ENCODE assay signal across 1 cellular context in the genomic region with DNA sequence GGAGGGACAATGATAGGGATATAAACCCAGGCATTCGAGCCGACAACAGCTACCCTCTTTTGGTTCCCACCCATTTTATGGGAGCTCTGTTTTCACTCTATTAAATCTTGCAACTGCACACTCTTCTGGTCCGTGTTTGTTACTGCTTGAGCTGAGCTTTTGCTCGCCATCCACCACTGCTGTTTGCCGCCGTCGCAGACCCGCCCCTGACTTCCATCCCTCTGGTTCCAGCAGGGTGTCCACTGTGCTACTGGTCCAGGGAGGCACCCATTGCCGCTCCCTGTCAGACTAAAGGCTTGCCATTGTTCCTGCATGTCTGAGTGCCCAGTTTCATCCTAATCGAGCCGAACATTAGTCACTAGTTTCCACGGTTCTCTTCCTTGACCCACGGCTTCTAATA.
TF ChIP-seq lines count a peak whose summit lies in the region.

No MANE protein-coding gene starts in this region.

TF ChIP-seq in SK-N-SH, 30 proteins besides CTCF, POLR2A, EP300 and RAD21 (continued from another document):
- TF ChIP-seq, protein P1, sequence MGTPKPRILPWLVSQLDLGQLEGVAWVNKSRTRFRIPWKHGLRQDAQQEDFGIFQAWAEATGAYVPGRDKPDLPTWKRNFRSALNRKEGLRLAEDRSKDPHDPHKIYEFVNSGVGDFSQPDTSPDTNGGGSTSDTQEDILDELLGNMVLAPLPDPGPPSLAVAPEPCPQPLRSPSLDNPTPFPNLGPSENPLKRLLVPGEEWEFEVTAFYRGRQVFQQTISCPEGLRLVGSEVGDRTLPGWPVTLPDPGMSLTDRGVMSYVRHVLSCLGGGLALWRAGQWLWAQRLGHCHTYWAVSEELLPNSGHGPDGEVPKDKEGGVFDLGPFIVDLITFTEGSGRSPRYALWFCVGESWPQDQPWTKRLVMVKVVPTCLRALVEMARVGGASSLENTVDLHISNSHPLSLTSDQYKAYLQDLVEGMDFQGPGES (IDR thresholded peaks at IDR 0.05; ENCODE audit: low read depth, low read length), result no peak
- TF ChIP-seq, protein P2, sequence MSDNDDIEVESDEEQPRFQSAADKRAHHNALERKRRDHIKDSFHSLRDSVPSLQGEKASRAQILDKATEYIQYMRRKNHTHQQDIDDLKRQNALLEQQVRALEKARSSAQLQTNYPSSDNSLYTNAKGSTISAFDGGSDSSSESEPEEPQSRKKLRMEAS (IDR thresholded peaks at IDR 0.05; ENCODE audit: low read depth), result no peak
- TF ChIP-seq MEF2A (IDR thresholded peaks at IDR 0.05; ENCODE audit: borderline replicate concordance, low read depth) (no peak), POLR2AphosphoS5 (IDR thresholded peaks at IDR 0.05; ENCODE audit: low read depth, low read length) (no peak), YY1 (IDR thresholded peaks at IDR 0.05; ENCODE audit: low read depth) (no peak), ELF1 (IDR thresholded peaks at IDR 0.05) (no peak), NFIC (IDR thresholded peaks at IDR 0.05; ENCODE audit: borderline replicate concordance) (no peak)
TF ChIP-seq in SK-N-SH: peak in this region for 0.
